Comparison of ENCODE assay signal across 30 cellular contexts in genomic region chr6:31859923-31860322, GRCh38. TPM values are rescaled to one million over a fixed set of nuclear protein-coding genes. Genes with fewer than 3 reads are reported as not detected.
DNase-seq lines count a peak whose midpoint lies in the region; ATAC-seq and TF ChIP-seq lines count a peak whose summit lies in the region.
"Had no signal": no experiment of that assay in that cellular context is flagged by ENCODE, and none has a peak within 500 bp of the region (broad histone marks: within the 10 kb centered on the region; RNA-seq: fewer than 3 reads in every experiment).

No MANE protein-coding gene starts in this region.

- no peak for DNase-seq in activated naive CD4-positive, alpha-beta T cell treated with anti-CD3 and anti-CD28 coated beads, Interleukin-2, amount 50 U/mL, for 16 hours
- no peak for DNase-seq in effector memory CD8-positive, alpha-beta T cell
- DNase-seq in progenitor cell of endocrine pancreas (ENCODE audit: low spot score, unreplicated experiment), result no peak
- no peak for DNase-seq in SK-N-DZ (ENCODE audit: low spot score)
- no peak for DNase-seq in upper lobe of left lung
- DNase-seq: 8988T; activated CD8-positive, alpha-beta memory T cell treated with anti-CD3 and anti-CD28 coated beads, Interleukin-2, amount 10 ng/mL, durations not matched to agents 7 days and 5 days; activated T-cell treated with anti-CD3 and anti-CD28 coated beads, Interleukin-2, amount 50 U/mL, for 48 hours; aorta; cortex of kidney; DMS 273 treated with DMSO at 0.1 percent for 48 hours; EL; foreskin melanocyte; hippocampal formation; left colon; MM.1S; NCI-H2029; NCI-H2227 treated with DMSO at 0.1 percent for 48 hours; NCI-H69; occipital lobe; Peyer's patch; SIG-M5; stimulated activated naive CD8-positive, alpha-beta T cell treated with anti-CD3 and anti-CD28 coated beads, Interleukin-15, Interleukin-2, amounts not matched to agents 100 U/mL and 50 U/mL, for 24 hours had no signal

- 90 to 92% methylated on average over 11 of the region's 11 CpGs for WGBS in upper lobe of left lung, 2 donors

- H3K9me3 ChIP-seq in upper lobe of left lung, result no peaks in the 10 kb centered on the region
- H3K9me3 ChIP-seq: esophagus muscularis mucosa, Peyer's patch had no signal

- no peak overlapping the region for H3K27ac Mint-ChIP-seq in activated naive CD4-positive, alpha-beta T cell treated with anti-CD3 and anti-CD28 coated beads, Interleukin-2, amount 50 U/mL, for 24 hours
- peak overlapping the region; percentile 18 to 61 for H3K27ac Mint-ChIP-seq in effector memory CD8-positive, alpha-beta T cell
- H3K27ac Mint-ChIP-seq in progenitor cell of endocrine pancreas, result no peak overlapping the region
- H3K27ac Mint-ChIP-seq: activated CD8-positive, alpha-beta memory T cell treated with anti-CD3 and anti-CD28 coated beads, Interleukin-2, amount 10 ng/mL, durations not matched to agents 7 days and 5 days; activated naive CD8-positive, alpha-beta T cell had no signal

- H3K4me3 Mint-ChIP-seq in activated naive CD4-positive, alpha-beta T cell treated with anti-CD3 and anti-CD28 coated beads, Interleukin-2, amount 50 U/mL, for 24 hours, result peak overlapping the region; percentile 44
- H3K4me3 Mint-ChIP-seq in effector memory CD8-positive, alpha-beta T cell, result no peak overlapping the region
- H3K4me3 Mint-ChIP-seq in progenitor cell of endocrine pancreas (ENCODE audit: low read depth), result peak overlapping the region; percentile 24
- H3K4me3 Mint-ChIP-seq: activated CD8-positive, alpha-beta memory T cell treated with anti-CD3 and anti-CD28 coated beads, Interleukin-2, amount 10 ng/mL, durations not matched to agents 7 days and 5 days; activated naive CD8-positive, alpha-beta T cell had no signal

- no peaks in the 10 kb centered on the region for H3K27me3 ChIP-seq in upper lobe of left lung
- H3K27me3 ChIP-seq: cardiac muscle cell, esophagus muscularis mucosa, Peyer's patch had no signal

- TF ChIP-seq CTCF in progenitor cell of endocrine pancreas (IDR thresholded peaks at IDR 0.05; ENCODE audit: unreplicated experiment), result no peak
- TF ChIP-seq CTCF in upper lobe of left lung (IDR thresholded peaks at IDR 0.05), result no peak

- H3K27me3 Mint-ChIP-seq in activated naive CD4-positive, alpha-beta T cell treated with anti-CD3 and anti-CD28 coated beads, Interleukin-2, amount 50 U/mL, for 24 hours, result no peaks in the 10 kb centered on the region
- no peaks in the 10 kb centered on the region for H3K27me3 Mint-ChIP-seq in effector memory CD8-positive, alpha-beta T cell
- H3K27me3 Mint-ChIP-seq in progenitor cell of endocrine pancreas, result no peaks in the 10 kb centered on the region
- H3K27me3 Mint-ChIP-seq: activated CD8-positive, alpha-beta memory T cell treated with anti-CD3 and anti-CD28 coated beads, Interleukin-2, amount 10 ng/mL, durations not matched to agents 7 days and 5 days; activated naive CD8-positive, alpha-beta T cell had no signal

- H3K36me3 ChIP-seq in upper lobe of left lung, result peaks cover 10 to 44% (median 31%) of the 10 kb centered on the region in 4 donors

- peaks cover 21% of the 10 kb centered on the region for H3K4me1 Mint-ChIP-seq in activated naive CD4-positive, alpha-beta T cell treated with anti-CD3 and anti-CD28 coated beads, Interleukin-2, amount 50 U/mL, for 24 hours
- H3K4me1 Mint-ChIP-seq in effector memory CD8-positive, alpha-beta T cell (ENCODE audit: low read depth in 2 of 2), result peaks cover 26 to 27% of the 10 kb centered on the region in 2 donors
- peaks cover 14% of the 10 kb centered on the region for H3K4me1 Mint-ChIP-seq in progenitor cell of endocrine pancreas (ENCODE audit: low read depth)

- no peak overlapping the region for H3K27ac ChIP-seq in upper lobe of left lung
- H3K27ac ChIP-seq: cardiac muscle cell, esophagus muscularis mucosa, KMS-11, Peyer's patch, skin epidermis had no signal

- no peak for TF ChIP-seq POLR2A in upper lobe of left lung (IDR thresholded peaks at IDR 0.05)

- no peak overlapping the region for H3K4me3 ChIP-seq in upper lobe of left lung
- H3K4me3 ChIP-seq: cardiac muscle cell, esophagus muscularis mucosa, Peyer's patch, skin epidermis had no signal

- peaks cover 16 to 37% (median 24%) of the 10 kb centered on the region in 4 donors for H3K4me1 ChIP-seq in upper lobe of left lung

- H3K36me3 Mint-ChIP-seq in activated naive CD4-positive, alpha-beta T cell treated with anti-CD3 and anti-CD28 coated beads, Interleukin-2, amount 50 U/mL, for 24 hours, result peaks cover 2% of the 10 kb centered on the region
- H3K36me3 Mint-ChIP-seq in effector memory CD8-positive, alpha-beta T cell (ENCODE audit: insufficient read depth), result peaks cover 63% of the 10 kb centered on the region
- peaks cover 19% of the 10 kb centered on the region for H3K36me3 Mint-ChIP-seq in progenitor cell of endocrine pancreas (ENCODE audit: insufficient read depth)

- no peaks in the 10 kb centered on the region for H3K9me3 Mint-ChIP-seq in activated naive CD4-positive, alpha-beta T cell treated with anti-CD3 and anti-CD28 coated beads, Interleukin-2, amount 50 U/mL, for 24 hours
- H3K9me3 Mint-ChIP-seq in effector memory CD8-positive, alpha-beta T cell, result no peaks in the 10 kb centered on the region
- H3K9me3 Mint-ChIP-seq in progenitor cell of endocrine pancreas (ENCODE audit: low read depth), result no peaks in the 10 kb centered on the region

- no peak for ATAC-seq in effector memory CD8-positive, alpha-beta T cell (replicated peaks)
- no peak for ATAC-seq in upper lobe of left lung (ENCODE audit: low FRiP score in 2 of 2)
- ATAC-seq: activated CD8-positive, alpha-beta memory T cell treated with anti-CD3 and anti-CD28 coated beads, Interleukin-2, amount 10 ng/mL, durations not matched to agents 7 days and 5 days; left colon; stimulated activated naive CD8-positive, alpha-beta T cell treated with anti-CD3 and anti-CD28 coated beads, Interleukin-15, Interleukin-2, amounts not matched to agents 100 U/mL and 50 U/mL, for 24 hours had no signal

- TF ChIP-seq EP300 in upper lobe of left lung (IDR thresholded peaks at IDR 0.05), result no peak

RNA-seq across cellular contexts. Expression of gene NEU1, which starts 2.7 kb away (rescaled TPM):
- 52.4 and 57.4 TPM in 2 replicates for total RNA-seq in progenitor cell of endocrine pancreas
- 20.1 and 25.1 TPM in 2 replicates for polyA plus RNA-seq in SK-N-DZ (2014; cell fraction: cytosol; rRNA removed)
- 20.6 and 22.0 TPM in 2 replicates for polyA plus RNA-seq in SK-N-DZ (2014; cell fraction: nucleus; rRNA removed)
- total RNA-seq in upper lobe of left lung, result 10 to 100 TPM; 28.3 to 90.3 (median 64.6) TPM

RNA-seq across cellular contexts. Expression of gene SLC44A4, which starts 18.9 kb away (rescaled TPM):
- total RNA-seq in progenitor cell of endocrine pancreas, result 17.5 and 19.1 TPM in 2 replicates
- 0.07 and 0.14 TPM in 2 replicates for polyA plus RNA-seq in SK-N-DZ (2014; cell fraction: cytosol; rRNA removed)
- not detected in 2 replicates for polyA plus RNA-seq in SK-N-DZ (2014; cell fraction: nucleus; rRNA removed)
- 10 to 100 TPM; 19.1 to 84.2 (median 42.0) TPM for total RNA-seq in upper lobe of left lung
- total RNA-seq: activated CD8-positive, alpha-beta memory T cell treated with anti-CD3 and anti-CD28 coated beads, Interleukin-2, amount 10 ng/mL, durations not matched to agents 7 days and 5 days; cardiac muscle cell; occipital lobe had no signal

RNA-seq across cellular contexts. Expression of gene HSPA1B, which starts 32.4 kb away (rescaled TPM):
- total RNA-seq in progenitor cell of endocrine pancreas (152 and 165 TPM in 2 replicates), upper lobe of left lung (100 to 1,000 TPM in 5 of 6 donors, 10 to 100 TPM in 1; 92.2 to 177 (median 127) TPM)
- polyA plus RNA-seq in SK-N-DZ (2014; cell fraction: cytosol; rRNA removed), result 123 and 146 TPM in 2 replicates
- 56.5 and 70.3 TPM in 2 replicates for polyA plus RNA-seq in SK-N-DZ (2014; cell fraction: nucleus; rRNA removed)

RNA-seq across cellular contexts. Expression of gene EHMT2, which starts 37.6 kb away (rescaled TPM):
- total RNA-seq in progenitor cell of endocrine pancreas, result 161 and 175 TPM in 2 replicates
- polyA plus RNA-seq in SK-N-DZ (2014; cell fraction: cytosol; rRNA removed), result 108 and 112 TPM in 2 replicates
- polyA plus RNA-seq in SK-N-DZ (2014; cell fraction: nucleus; rRNA removed), result 131 and 134 TPM in 2 replicates
- total RNA-seq in upper lobe of left lung, result 10 to 100 TPM; 23.6 to 57.3 (median 41.7) TPM

RNA-seq across cellular contexts. Expression of gene ZBTB12, which starts 42.0 kb away (rescaled TPM):
- 47.1 and 55.5 TPM in 2 replicates for total RNA-seq in progenitor cell of endocrine pancreas
- 8.0 and 8.6 TPM in 2 replicates for polyA plus RNA-seq in SK-N-DZ (2014; cell fraction: cytosol; rRNA removed)
- polyA plus RNA-seq in SK-N-DZ (2014; cell fraction: nucleus; rRNA removed), result 3.9 and 5.5 TPM in 2 replicates
- 1 to 10 TPM; 1.0 to 7.5 (median 2.2) TPM for total RNA-seq in upper lobe of left lung
- polyA plus RNA-seq: cardiac muscle cell, CD14-positive monocyte had no signal

Comparison
In these comparisons a context has a peak if more than half of its experiments do, and no peak if none do; other contexts are left out.
1. H3K27ac Mint-ChIP-seq: peak in effector memory CD8-positive, alpha-beta T cell (2 of 2); none in activated naive CD4-positive, alpha-beta T cell treated with anti-CD3 and anti-CD28 coated beads, Interleukin-2, amount 50 U/mL, for 24 hours (single experiment) and progenitor cell of endocrine pancreas (single experiment).
2. H3K4me3 Mint-ChIP-seq: peak in activated naive CD4-positive, alpha-beta T cell treated with anti-CD3 and anti-CD28 coated beads, Interleukin-2, amount 50 U/mL, for 24 hours (single experiment) and progenitor cell of endocrine pancreas (single experiment); none in effector memory CD8-positive, alpha-beta T cell (0 of 2).